Comparison of ENCODE assay signal across 23 cellular contexts in the genomic region with DNA sequence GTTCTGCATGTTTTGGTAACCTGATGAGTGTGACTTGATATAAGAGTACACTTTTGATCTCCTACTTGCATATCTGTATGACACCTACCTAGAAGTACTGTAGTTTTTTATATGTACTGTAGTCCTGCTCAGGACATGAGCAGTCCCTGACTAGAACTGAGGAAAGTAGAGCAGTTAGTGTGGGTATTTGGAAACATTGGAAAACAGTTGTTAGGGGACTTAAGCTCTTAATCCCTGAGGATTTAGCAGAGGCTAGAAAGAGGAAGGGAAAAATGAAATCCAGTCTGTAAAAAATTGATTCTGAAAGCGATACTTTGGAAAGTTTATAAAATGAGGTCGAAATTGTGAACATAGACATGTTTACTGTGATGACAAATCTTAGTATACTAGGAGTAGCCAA.
DNase-seq lines count a peak whose midpoint lies in the region; TF ChIP-seq lines count a peak whose summit lies in the region.
"Had no signal": no experiment of that assay in that cellular context is flagged by ENCODE, and none has a peak within 500 bp of the region (broad histone marks: within the 10 kb centered on the region; RNA-seq: fewer than 3 reads in every experiment).

No MANE protein-coding gene starts in this region.

- DNase-seq in D341Med (ENCODE audit: low spot score) (peak; percentile 36), NCI-H524 (lab: John Stamatoyannopoulos, UW) (peak; percentile 44 to 81), amniotic epithelial cell (ENCODE audit: low read depth) (peak; percentile 45), neural progenitor cell (ENCODE audit: low spot score) (peak; percentile 33), NCI-H226 (no peak), pons (ENCODE audit: low spot score) (no peak), GM19238 (ENCODE audit: insufficient read length, low spot score) (no peak), NCI-H1930 (lab: John Stamatoyannopoulos, UW) (no peak)
- DNase-seq: ACHN, BE2C, Calu3, GM23248, H7, IMR-90, KG1, MM.1S, NCI-H1048, NCI-H1417 treated with DMSO at 0.1 percent for 48 hours, NCI-H187, NCI-H2171 treated with DMSO at 0.1 percent for 48 hours, NCI-H526, Peyer's patch had no signal

- TF ChIP-seq CTCF in neural progenitor cell (IDR thresholded peaks at IDR 0.05) = no peak

- H3K36me3 ChIP-seq in neural progenitor cell = no peaks in the 10 kb centered on the region
- H3K36me3 ChIP-seq: BE2C, Peyer's patch had no signal

- no peak overlapping the region for H3K9ac ChIP-seq in neural progenitor cell
- H3K9ac ChIP-seq: GM23248 had no signal

- no peaks in the 10 kb centered on the region for H3K9me3 ChIP-seq in neural progenitor cell (ENCODE audit: low read depth)
- H3K9me3 ChIP-seq: BE2C, Peyer's patch had no signal

- H3K9me3 Mint-ChIP-seq in neural progenitor cell = peaks cover 7% of the 10 kb centered on the region

- H3K27ac ChIP-seq in neural progenitor cell = no peak overlapping the region
- H3K27ac ChIP-seq: 22Rv1, GM23248, Peyer's patch had no signal

- H3K4me2 ChIP-seq in neural progenitor cell = peak overlapping the region; percentile 37

- no peaks in the 10 kb centered on the region for H3K4me1 Mint-ChIP-seq in neural progenitor cell

- H3K27me3 Mint-ChIP-seq in neural progenitor cell (ENCODE audit: insufficient read depth, low read depth) = no peaks in the 10 kb centered on the region

- H2AFZ ChIP-seq in neural progenitor cell (replicated peaks) = no peak overlapping the region
- H2AFZ ChIP-seq: GM23248 had no signal

- H4K20me1 ChIP-seq in neural progenitor cell (ENCODE audit: low read depth) = no peaks in the 10 kb centered on the region

- H3K27ac Mint-ChIP-seq in neural progenitor cell = no peak overlapping the region

- no peaks in the 10 kb centered on the region for H3K27me3 ChIP-seq in neural progenitor cell
- H3K27me3 ChIP-seq: BE2C, Peyer's patch had no signal

- no peak overlapping the region for H3K4me3 Mint-ChIP-seq in neural progenitor cell

- H3K4me3 ChIP-seq in neural progenitor cell = no peak overlapping the region
- H3K4me3 ChIP-seq: GM23248, Peyer's patch had no signal

- H3F3A ChIP-seq in neural progenitor cell (ENCODE audit: low read depth) = no peaks in the 10 kb centered on the region

- no peaks in the 10 kb centered on the region for H3K79me2 ChIP-seq in neural progenitor cell (ENCODE audit: low read depth)

- peaks cover 9% of the 10 kb centered on the region for H3K36me3 Mint-ChIP-seq in neural progenitor cell

- peaks cover 18% of the 10 kb centered on the region for H3K4me1 ChIP-seq in neural progenitor cell
- H3K4me1 ChIP-seq: Peyer's patch had no signal

Comparison
In these comparisons a context has a peak if more than half of its experiments do, and no peak if none do; other contexts are left out.
1. DNase-seq: peak in D341Med (single experiment), NCI-H524 (2 of 2), amniotic epithelial cell (single experiment) and neural progenitor cell (single experiment); none in NCI-H226 (single experiment), pons (single experiment), GM19238 (single experiment) and NCI-H1930 (0 of 2).